9 cellular contexts compared by ENCODE assay signal in genomic region chr7:3200504-3200903, GRCh38.
DNase-seq lines count a peak whose midpoint lies in the region; ATAC-seq and TF ChIP-seq lines count a peak whose summit lies in the region.
"Had no signal": no experiment of that assay in that cellular context is flagged by ENCODE, and none has a peak within 500 bp of the region (broad histone marks: within the 10 kb centered on the region; RNA-seq: fewer than 3 reads in every experiment).

No MANE protein-coding gene starts in this region.

- no peaks in the 10 kb centered on the region for H3K9me2 ChIP-seq in OCI-LY1 (ENCODE audit: low read depth, low read length)

- ATAC-seq in GM18873 (IDR thresholded peaks at IDR 0.05; ENCODE audit: low FRiP score, unreplicated experiment) = no peak
- no peak for ATAC-seq in T-helper 17 cell

- H3K9me3 ChIP-seq in OCI-LY1 (ENCODE audit: low read length) = no peaks in the 10 kb centered on the region; the same call in 1 of the 2 replicates
- H3K9me3 ChIP-seq in T-helper 17 cell (ENCODE audit: control insufficient read depth, low read length, poor library complexity, severe bottlenecking) = no peaks in the 10 kb centered on the region

- H3K4me3 ChIP-seq in OCI-LY1 (ENCODE audit: low read depth, low read length, poor library complexity, severe bottlenecking) (no peak overlapping the region), fibroblast of pulmonary artery (replicated peaks; ENCODE audit: low read depth, low read length) (no peak overlapping the region)

- H2AFZ ChIP-seq in OCI-LY1 (ENCODE audit: low read length) = no peak overlapping the region
- H2AFZ ChIP-seq: parathyroid adenoma had no signal

- peaks cover 3% of the 10 kb centered on the region for H3K36me3 Mint-ChIP-seq in T-helper 17 cell (ENCODE audit: low read depth)

- no peaks in the 10 kb centered on the region for H3F3A ChIP-seq in OCI-LY1 (ENCODE audit: insufficient read depth, low read length)

- H3K4me1 Mint-ChIP-seq in T-helper 17 cell = peaks cover 6% of the 10 kb centered on the region

- H3K27ac ChIP-seq in OCI-LY1 (ENCODE audit: low read depth, low read length, poor library complexity, severe bottlenecking) = no peak overlapping the region
- H3K27ac ChIP-seq: parathyroid adenoma had no signal

- H3K9ac ChIP-seq in OCI-LY1 (ENCODE audit: low read length) = no peak overlapping the region
- H3K9ac ChIP-seq: parathyroid adenoma had no signal

- no peak overlapping the region for H3K4me2 ChIP-seq in OCI-LY1 (ENCODE audit: low read length)

- TF ChIP-seq CTCF in OCI-LY1 (IDR thresholded peaks at IDR 0.05; ENCODE audit: low read length) = peak; percentile 64; the same call in 1 of the 2 replicates
- peak; percentile 96 for TF ChIP-seq CTCF in fibroblast of pulmonary artery (IDR thresholded peaks at IDR 0.05; ENCODE audit: low read length, missing control alignments)

- peak; percentile 6 for DNase-seq in activated T-cell treated with anti-CD3 and anti-CD28 coated beads for 1 hour (ENCODE audit: low read depth)
- DNase-seq in activated T-cell treated with anti-CD3 and anti-CD28 coated beads for 4 hours = no peak
- peak; percentile 82 for DNase-seq in fibroblast of pulmonary artery (ENCODE audit: low read depth)
- DNase-seq in stimulated activated CD4-positive, alpha-beta T cell treated with anti-CD3 and anti-CD28 coated beads, Interleukin-1b, Interleukin-23, amount 100 ng/mL, for 48 hours = peak; percentile 5
- no peak for DNase-seq in T-helper 17 cell
- DNase-seq in occipital lobe (lab: John Stamatoyannopoulos, UW) = no peak

- no peaks in the 10 kb centered on the region for H3K79me2 ChIP-seq in OCI-LY1 (ENCODE audit: insufficient read depth, low read length)
- H3K79me2 ChIP-seq: parathyroid adenoma had no signal

- H3K4me3 Mint-ChIP-seq in T-helper 17 cell = no peak overlapping the region

- H3K27me3 ChIP-seq in OCI-LY1 (ENCODE audit: insufficient read depth, low read length) = no peaks in the 10 kb centered on the region

- H3K27me3 Mint-ChIP-seq in T-helper 17 cell = peaks cover 40% of the 10 kb centered on the region

- no peak overlapping the region for H3K27ac Mint-ChIP-seq in T-helper 17 cell

- H4K20me1 ChIP-seq in OCI-LY1 (ENCODE audit: insufficient read depth, low read length) = no peaks in the 10 kb centered on the region

- H3K4me1 ChIP-seq in OCI-LY1 (ENCODE audit: insufficient read depth, low read length, severe bottlenecking) = peaks cover 4% of the 10 kb centered on the region
- H3K4me1 ChIP-seq: parathyroid adenoma had no signal

- no peaks in the 10 kb centered on the region for H3K36me3 ChIP-seq in OCI-LY1 (ENCODE audit: insufficient read depth, low read length)

Comparison
In these comparisons a context has a peak if more than half of its experiments do, and no peak if none do; other contexts are left out.
1. DNase-seq: peak in activated T-cell treated with anti-CD3 and anti-CD28 coated beads for 1 hour (single experiment), fibroblast of pulmonary artery (single experiment) and stimulated activated CD4-positive, alpha-beta T cell treated with anti-CD3 and anti-CD28 coated beads, Interleukin-1b, Interleukin-23, amount 100 ng/mL, for 48 hours (single experiment); none in activated T-cell treated with anti-CD3 and anti-CD28 coated beads for 4 hours (single experiment), T-helper 17 cell (0 of 3) and occipital lobe (single experiment).